In the genomic region with DNA sequence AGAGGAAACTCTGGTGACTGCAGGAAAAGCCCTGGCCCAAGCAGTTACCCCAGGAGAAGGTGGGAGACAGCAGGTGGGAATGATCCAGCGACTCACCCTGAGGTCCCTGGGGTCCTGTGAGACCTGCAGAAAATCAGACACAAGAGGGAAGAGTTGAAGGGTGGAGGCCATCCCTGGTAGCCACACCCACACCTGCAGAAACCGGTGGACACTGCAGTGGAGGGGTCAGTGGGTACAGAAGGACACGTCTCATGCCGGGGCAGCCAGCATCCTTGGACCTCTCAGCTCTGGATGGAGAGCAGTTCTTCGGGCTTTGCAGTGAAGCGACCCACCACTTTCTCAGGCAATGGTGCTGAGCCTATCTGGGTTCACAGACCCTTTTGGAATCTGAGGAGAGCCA, we compare ENCODE assay signal across 24 cellular contexts. TPM values are rescaled to one million over a fixed set of nuclear protein-coding genes. Genes with fewer than 3 reads are reported as not detected.
"Had no signal": no experiment of that assay in that cellular context is flagged by ENCODE, and none has a peak within 500 bp of the region (broad histone marks: within the 10 kb centered on the region; RNA-seq: fewer than 3 reads in every experiment).

No MANE protein-coding gene starts in this region.

- H3K36me3 Mint-ChIP-seq: immature natural killer cell; naive B cell; natural killer cell treated with Interleukin-12 subunit alpha and Interleukin-12 subunit beta and Interleukin-15 and Interleukin-18, amount 100 ng/mL, for 72 hours; stimulated activated effector memory CD8-positive, alpha-beta T cell treated with anti-CD3 and anti-CD28 coated beads, Interleukin-12 subunit alpha, Interleukin-12 subunit beta, amount 100 ng/mL, for 72 hours had no signal

- ATAC-seq: effector memory CD8-positive, alpha-beta T cell; left ventricle myocardium superior; lower lobe of right lung; natural killer cell treated with Interleukin-12 subunit alpha and Interleukin-12 subunit beta and Interleukin-15 and Interleukin-18, amount 100 ng/mL, for 72 hours; right cardiac atrium; stimulated activated effector memory CD8-positive, alpha-beta T cell treated with anti-CD3 and anti-CD28 coated beads, Interleukin-12 subunit alpha, Interleukin-12 subunit beta, amount 100 ng/mL, for 72 hours had no signal

- H3K4me1 ChIP-seq: lower lobe of right lung, prostate gland, sigmoid colon, vagina had no signal

- H3K36me3 ChIP-seq: lower lobe of right lung, prostate gland, sigmoid colon, stomach, thyroid gland, vagina had no signal

- H3K27me3 ChIP-seq: sigmoid colon, stomach, thyroid gland, vagina had no signal

- H3K27ac ChIP-seq: lower lobe of right lung, prostate gland, sigmoid colon, stomach, thyroid gland, vagina had no signal

- H3K4me3 Mint-ChIP-seq: effector memory CD8-positive, alpha-beta T cell; immature natural killer cell; naive B cell; natural killer cell treated with Interleukin-12 subunit alpha and Interleukin-12 subunit beta and Interleukin-15 and Interleukin-18, amount 100 ng/mL, for 72 hours; neural crest cell; stimulated activated effector memory CD8-positive, alpha-beta T cell treated with anti-CD3 and anti-CD28 coated beads, Interleukin-12 subunit alpha, Interleukin-12 subunit beta, amount 100 ng/mL, for 72 hours had no signal

- H3K9me3 ChIP-seq: lower lobe of right lung, prostate gland, sigmoid colon, stomach, thyroid gland, vagina had no signal

- DNase-seq: cortex of kidney; effector memory CD8-positive, alpha-beta T cell; hypothalamus; immature natural killer cell; left ventricle myocardium superior; lower lobe of right lung; naive B cell; nucleus accumbens; right cardiac atrium; sigmoid colon; stimulated activated CD4-positive, alpha-beta T cell treated with anti-CD3 and anti-CD28 coated beads, Interleukin-2, amount 100 ng/mL, for 24 hours; stimulated activated CD4-positive, alpha-beta T cell treated with anti-CD3 and anti-CD28 coated beads, Interleukin-4, amount 100 ng/mL, for 24 hours; stimulated activated naive CD4-positive, alpha-beta T cell treated with Interleukin-2 at 50 U/mL for 16 hours; stomach; thyroid gland; trophoblast cell had no signal

- H3K9me3 Mint-ChIP-seq: effector memory CD8-positive, alpha-beta T cell; immature natural killer cell; naive B cell; natural killer cell treated with Interleukin-12 subunit alpha and Interleukin-12 subunit beta and Interleukin-15 and Interleukin-18, amount 100 ng/mL, for 72 hours; neural crest cell; stimulated activated effector memory CD8-positive, alpha-beta T cell treated with anti-CD3 and anti-CD28 coated beads, Interleukin-12 subunit alpha, Interleukin-12 subunit beta, amount 100 ng/mL, for 72 hours had no signal

- H3K4me1 Mint-ChIP-seq: immature natural killer cell; naive B cell; neural crest cell; stimulated activated effector memory CD8-positive, alpha-beta T cell treated with anti-CD3 and anti-CD28 coated beads, Interleukin-12 subunit alpha, Interleukin-12 subunit beta, amount 100 ng/mL, for 72 hours had no signal

- H3K27ac Mint-ChIP-seq: effector memory CD8-positive, alpha-beta T cell; natural killer cell treated with Interleukin-12 subunit alpha and Interleukin-12 subunit beta and Interleukin-15 and Interleukin-18, amount 100 ng/mL, for 72 hours; stimulated activated effector memory CD8-positive, alpha-beta T cell treated with anti-CD3 and anti-CD28 coated beads, Interleukin-12 subunit alpha, Interleukin-12 subunit beta, amount 100 ng/mL, for 72 hours had no signal

- H3K4me3 ChIP-seq: lower lobe of right lung, prostate gland, sigmoid colon, stomach, thyroid gland, vagina had no signal

RNA-seq across cellular contexts. Expression of a gene that starts 39.0 kb away (rescaled TPM):
- total RNA-seq: fibroblast of villous mesenchyme; mononuclear cell; natural killer cell treated with Interleukin-12 subunit alpha and Interleukin-12 subunit beta and Interleukin-15 and Interleukin-18, amount 100 ng/mL, for 72 hours; neural crest cell; osteocyte; sigmoid colon had no signal
- polyA plus RNA-seq: immature natural killer cell had no signal
